ENCODE assay signal across 18 cellular contexts in genomic region chr18:35141077-35141476, GRCh38.
A peak's percentile ranks its signal among the peaks of the same experiment; 100 is the strongest.
DNase-seq lines count a peak whose midpoint lies in the region; ATAC-seq and TF ChIP-seq lines count a peak whose summit lies in the region.
"Had no signal": no experiment of that assay in that cellular context is flagged by ENCODE, and none has a peak within 500 bp of the region (broad histone marks: within the 10 kb centered on the region; RNA-seq: fewer than 3 reads in every experiment).

No MANE protein-coding gene starts in this region.

- H3K4me3 Mint-ChIP-seq in MCF 10A (ENCODE audit: unreplicated experiment) (no peak overlapping the region), immature natural killer cell (no peak overlapping the region)
- H3K4me3 Mint-ChIP-seq: CD4-positive, alpha-beta T cell had no signal

- CTCF ChIA-PET in MCF 10A (lab: Yijun Ruan, JAX) = interaction anchor here (0.6 to 5.3 kb wide), 9 partner anchors 11 to 276 kb away, joined by 3 to 90 read pairs (median 4); no protein-coding TSS in a partner anchor

- H2AFZ ChIP-seq in OCI-LY3 (ENCODE audit: low read depth, low read length) = no peak overlapping the region

- H3K4me1 Mint-ChIP-seq in MCF 10A (ENCODE audit: insufficient read depth, unreplicated experiment) (no peaks in the 10 kb centered on the region), immature natural killer cell (peaks cover 14 to 28% of the 10 kb centered on the region in 2 donors)

- no peaks in the 10 kb centered on the region for H3K36me3 Mint-ChIP-seq in MCF 10A (ENCODE audit: insufficient read depth, unreplicated experiment)
- H3K36me3 Mint-ChIP-seq in immature natural killer cell = peaks cover 8 to 35% (median 31%) of the 10 kb centered on the region in 3 donors

- no peak for TF ChIP-seq CTCF in MCF 10A (IDR thresholded peaks at IDR 0.05; ENCODE audit: unreplicated experiment)
- no peak for TF ChIP-seq CTCF in breast epithelium (IDR thresholded peaks at IDR 0.05)
- TF ChIP-seq CTCF in OCI-LY3 (IDR thresholded peaks at IDR 0.05; ENCODE audit: low read depth, low read length) = no peak
- no peak for TF ChIP-seq CTCF in left ventricle myocardium inferior (IDR thresholded peaks at IDR 0.05; ENCODE audit: borderline replicate concordance)

- no peak for DNase-seq in MCF 10A (ENCODE audit: unreplicated experiment)
- DNase-seq in breast epithelium (ENCODE audit: low spot score in 2 of 2) = no peak
- no peak for DNase-seq in immature natural killer cell
- no peak for DNase-seq in NCI-H2081 treated with DMSO at 0.1 percent for 48 hours (lab: John Stamatoyannopoulos, UW)
- DNase-seq in left ventricle myocardium inferior = no peak
- DNase-seq: CD4-positive, alpha-beta T cell; DMS79 treated with DMSO at 0.1 percent for 48 hours; GDM1; NCI-H1092; NCI-H2107; NCI-H345; NCI-H526 treated with DMSO at 0.1 percent for 48 hours; PC-3 had no signal

- POLR2A ChIA-PET in MCF 10A (lab: Yijun Ruan, JAX) = no interaction called here

- H3K79me2 ChIP-seq in OCI-LY3 (ENCODE audit: low read length) = no peaks in the 10 kb centered on the region

- H3K4me1 ChIP-seq in breast epithelium (no peaks in the 10 kb centered on the region), OCI-LY3 (ENCODE audit: low read length) (peaks cover 31% of the 10 kb centered on the region), left ventricle myocardium inferior (peaks cover 50% of the 10 kb centered on the region)
- H3K4me1 ChIP-seq: A549, HAP-1 had no signal

- ATAC-seq in GM21423 (IDR thresholded peaks at IDR 0.05; ENCODE audit: unreplicated experiment) = no peak
- ATAC-seq in GM21529 (IDR thresholded peaks at IDR 0.05; ENCODE audit: unreplicated experiment) = no peak
- ATAC-seq: A549, PC-3 had no signal

- no peak for TF ChIP-seq POLR2A in breast epithelium (IDR thresholded peaks at IDR 0.05)

- no peaks in the 10 kb centered on the region for H3K9me3 Mint-ChIP-seq in MCF 10A (ENCODE audit: unreplicated experiment)
- H3K9me3 Mint-ChIP-seq in immature natural killer cell = no peaks in the 10 kb centered on the region
- H3K9me3 Mint-ChIP-seq: CD4-positive, alpha-beta T cell had no signal

- BruUV-seq in MCF 10A (replicated peaks; lab: Mats Ljungman, UMichigan) = TSS peak; percentile 19

- intact Hi-C loops in MCF 10A (cut with micrococcal nuclease) (loop anchor here (5.0 kb wide), 1 partner anchor 259 kb away; no protein-coding TSS in a partner anchor), breast epithelium (cut with DNase I; ENCODE audit: low total_unique reads) (no loop called here), left ventricle myocardium inferior (cut with micrococcal nuclease) (no loop called here)

- 0 out of 2 replicates have a peak overlapping the region, but pooled peaks have one; percentile 10 for H3K9ac ChIP-seq in OCI-LY3 (ENCODE audit: low read length)

- H3K27me3 Mint-ChIP-seq in MCF 10A (ENCODE audit: insufficient read depth, unreplicated experiment) (no peaks in the 10 kb centered on the region), immature natural killer cell (ENCODE audit: low read depth in 3 of 3) (peaks cover 0 to 10% (median 2%) of the 10 kb centered on the region in 3 donors)
- H3K27me3 Mint-ChIP-seq: CD4-positive, alpha-beta T cell had no signal

- H3K9me3 ChIP-seq in breast epithelium = no peaks in the 10 kb centered on the region
- H3K9me3 ChIP-seq in OCI-LY3 (ENCODE audit: insufficient read depth, low read length) = no peaks in the 10 kb centered on the region
- H3K9me3 ChIP-seq in left ventricle myocardium inferior (replicated peaks) = no peaks in the 10 kb centered on the region
- H3K9me3 ChIP-seq: A549, HAP-1 had no signal

- H3K36me3 ChIP-seq in breast epithelium (no peaks in the 10 kb centered on the region), OCI-LY3 (replicated peaks; ENCODE audit: low read depth, low read length) (peaks cover 59% of the 10 kb centered on the region), left ventricle myocardium inferior (peaks cover 55% of the 10 kb centered on the region)
- H3K36me3 ChIP-seq: HAP-1 had no signal

- H3K27me3 ChIP-seq in breast epithelium (no peaks in the 10 kb centered on the region), OCI-LY3 (ENCODE audit: low read depth, low read length) (no peaks in the 10 kb centered on the region), left ventricle myocardium inferior (ENCODE audit: low read depth) (no peaks in the 10 kb centered on the region)

- peak overlapping the region; percentile 19 for H3K4me2 ChIP-seq in OCI-LY3 (ENCODE audit: low read length)
- H3K4me2 ChIP-seq: A549 had no signal

- H3K27ac ChIP-seq in breast epithelium (no peak overlapping the region), OCI-LY3 (ENCODE audit: low read length) (no peak overlapping the region), left ventricle myocardium inferior (replicated peaks) (no peak overlapping the region)
- H3K27ac ChIP-seq: A549 had no signal

- H4K20me1 ChIP-seq in OCI-LY3 (ENCODE audit: insufficient read depth, low read length) = no peaks in the 10 kb centered on the region

- H3K4me3 ChIP-seq in breast epithelium (no peak overlapping the region), OCI-LY3 (ENCODE audit: low read length) (no peak overlapping the region), left ventricle myocardium inferior (no peak overlapping the region)
- H3K4me3 ChIP-seq: A549, HAP-1 had no signal

- H3K27ac Mint-ChIP-seq in MCF 10A (ENCODE audit: low read depth, unreplicated experiment) (no peak overlapping the region), immature natural killer cell (peak overlapping the region; percentile 46 to 85 (median 65))
- H3K27ac Mint-ChIP-seq: CD4-positive, alpha-beta T cell had no signal
